10 cellular contexts compared by ENCODE assay signal in the genomic region with DNA sequence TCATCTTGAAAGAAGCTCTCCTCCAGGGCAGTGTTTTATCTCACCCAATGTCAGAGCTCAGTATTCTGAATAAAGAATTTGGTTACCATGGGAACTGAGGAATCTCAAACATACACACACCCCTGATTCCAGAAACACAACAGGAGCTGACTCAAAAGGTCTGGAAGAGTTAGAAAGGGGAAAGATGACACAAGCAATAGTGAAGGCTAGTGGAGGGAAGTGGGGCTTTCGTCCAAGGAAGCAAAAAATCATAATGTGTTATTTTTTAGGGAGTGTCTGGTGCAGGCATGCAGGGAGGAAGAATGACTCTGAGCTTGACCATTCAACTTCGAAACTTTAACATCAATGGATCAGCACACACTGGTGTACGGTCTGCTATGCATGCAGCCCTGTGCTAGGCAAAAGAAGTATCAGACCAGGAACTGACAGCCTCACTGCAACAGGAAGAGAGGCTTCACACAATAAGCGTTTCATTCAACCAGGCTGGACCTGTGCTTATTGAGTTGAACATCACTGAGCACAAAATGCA. TPM values are rescaled to one million over a fixed set of nuclear protein-coding genes. Genes with fewer than 3 reads are reported as not detected.
DNase-seq lines count a peak whose midpoint lies in the region; ATAC-seq, FAIRE-seq and TF ChIP-seq lines count a peak whose summit lies in the region.
"Had no signal": no experiment of that assay in that cellular context is flagged by ENCODE, and none has a peak within 500 bp of the region (broad histone marks: within the 10 kb centered on the region; RNA-seq: fewer than 3 reads in every experiment).

No MANE protein-coding gene starts in this region.

- H3K27me3 ChIP-seq in thyroid gland, result no peaks in the 10 kb centered on the region

- no peak for ATAC-seq in T-helper 17 cell
- no peak for ATAC-seq in GM18502 (IDR thresholded peaks at IDR 0.05; ENCODE audit: poor library complexity, unreplicated experiment)

- H3K36me3 ChIP-seq in thyroid gland, result peaks cover 7 to 25% of the 10 kb centered on the region in 2 donors

- no peak overlapping the region for H3K4me3 ChIP-seq in coronary artery
- H3K4me3 ChIP-seq in thyroid gland (replicated peaks in 1 of 3), result no peak overlapping the region

- TF ChIP-seq CTCF in coronary artery (IDR thresholded peaks at IDR 0.05) (no peak), thyroid gland (IDR thresholded peaks at IDR 0.05) (no peak)

- H3K27me3 Mint-ChIP-seq in T-helper 17 cell, result no peaks in the 10 kb centered on the region

- H3K9me3 ChIP-seq in thyroid gland (no peaks in the 10 kb centered on the region), T-helper 17 cell (ENCODE audit: control insufficient read depth, low read length, poor library complexity, severe bottlenecking) (no peaks in the 10 kb centered on the region)

- peaks cover 14 to 48% of the 10 kb centered on the region in 2 donors for H3K4me1 ChIP-seq in thyroid gland

- H3K27ac ChIP-seq in coronary artery (peak overlapping the region; percentile 55 to 84), thyroid gland (peak overlapping the region in 2 of 3 donors; percentile 55 to 62)

- FAIRE-seq in HTR-8/SVneo (lab: Jason Lieb, UNC), result no peak
- FAIRE-seq: GM12892 had no signal

- H3K27ac Mint-ChIP-seq in T-helper 17 cell, result no peak overlapping the region

- WGBS in thyroid gland, 2 donors, result 32 to 36% methylated on average over 4 of the region's 4 CpGs

- H3K4me1 Mint-ChIP-seq in T-helper 17 cell, result peaks cover 8% of the 10 kb centered on the region

- peak; percentile 59 for DNase-seq in HTR-8/SVneo (ENCODE audit: insufficient read length, low spot score)
- no peak for DNase-seq in coronary artery (ENCODE audit: low spot score)
- peak; percentile 93 for DNase-seq in kidney tubule cell (ENCODE audit: low spot score)
- DNase-seq in thyroid gland, result no peak
- no peak for DNase-seq in T-helper 17 cell
- no peak for DNase-seq in ureter (ENCODE audit: low spot score)
- no peak for DNase-seq in stimulated activated CD4-positive, alpha-beta T cell treated with anti-CD3 and anti-CD28 coated beads, Interleukin-4, amount 100 ng/mL, for 24 hours
- DNase-seq: activated gamma-delta T cell had no signal

- no peak overlapping the region for H3K4me3 Mint-ChIP-seq in T-helper 17 cell

- intact Hi-C loops in thyroid gland (cut with DNase I), result loop anchor here (5.0 to 10.0 kb wide), 2 partner anchors 62 to 175 kb away; no protein-coding TSS in a partner anchor

- peaks cover 2% of the 10 kb centered on the region for H3K36me3 Mint-ChIP-seq in T-helper 17 cell (ENCODE audit: low read depth)

- TF ChIP-seq POLR2A in thyroid gland (IDR thresholded peaks at IDR 0.05), result no peak

RNA-seq across cellular contexts. Expression of a gene that starts 20.3 kb away (rescaled TPM):
- total RNA-seq in thyroid gland, result 100 to 1,000 TPM in 1 of 4 donors, 10 to 100 TPM in 3; 80.4 to 125 (median 91.3) TPM
- 10 to 100 TPM; 10.8 to 11.5 TPM for total RNA-seq in T-helper 17 cell
- 57.7 TPM for total RNA-seq in ureter

RNA-seq across cellular contexts. Expression of a gene that starts 27.8 kb away (rescaled TPM):
- total RNA-seq in thyroid gland (not detected), T-helper 17 cell (not detected), ureter (0.47 TPM)

Comparison
In these comparisons a context has a peak if more than half of its experiments do, and no peak if none do; other contexts are left out.
1. DNase-seq: peak in HTR-8/SVneo (single experiment) and kidney tubule cell (single experiment); none in coronary artery (single experiment), thyroid gland (0 of 2), T-helper 17 cell (0 of 3), ureter (single experiment) and stimulated activated CD4-positive, alpha-beta T cell treated with anti-CD3 and anti-CD28 coated beads, Interleukin-4, amount 100 ng/mL, for 24 hours (single experiment).